Comparison of ENCODE assay signal across 15 cellular contexts in genomic region chr1:113913312-113913668, GRCh38. TPM values are rescaled to one million over a fixed set of nuclear protein-coding genes. Genes with fewer than 3 reads are reported as not detected.
DNase-seq lines count a peak whose midpoint lies in the region; ATAC-seq and TF ChIP-seq lines count a peak whose summit lies in the region.
"Had no signal": no experiment of that assay in that cellular context is flagged by ENCODE, and none has a peak within 500 bp of the region (broad histone marks: within the 10 kb centered on the region; RNA-seq: fewer than 3 reads in every experiment).

No MANE protein-coding gene starts in this region.

- H3K4me1 ChIP-seq in mesenchymal stem cell (ENCODE audit: control insufficient read depth, insufficient read depth, low read depth, low read length) (peaks cover 6% of the 10 kb centered on the region), stomach (peaks cover 0 to 13% (median 5%) of the 10 kb centered on the region in 4 donors)

- peak overlapping the region in 6 of 59 donors; percentile 2 to 41 (median 14) for H3K4me3 ChIP-seq in dorsolateral prefrontal cortex
- no peak overlapping the region for H3K4me3 ChIP-seq in mesenchymal stem cell (ENCODE audit: insufficient read depth in 1 of 2, low read depth in 1 of 2, low read length in 2 of 2)
- no peak overlapping the region for H3K4me3 ChIP-seq in stomach
- H3K4me3 ChIP-seq: PC-9, vagina had no signal

- no peak overlapping the region for H3K23ac ChIP-seq in mesenchymal stem cell (ENCODE audit: low read length in 2 of 2)

- H4K8ac ChIP-seq in mesenchymal stem cell (ENCODE audit: low read length) = no peak overlapping the region

- no peaks in the 10 kb centered on the region for H3K27me3 ChIP-seq in dorsolateral prefrontal cortex
- H3K27me3 ChIP-seq in mesenchymal stem cell (ENCODE audit: control insufficient read depth in 1 of 2, insufficient read depth in 1 of 2, low read length in 2 of 2) = no peaks in the 10 kb centered on the region
- no peaks in the 10 kb centered on the region for H3K27me3 ChIP-seq in stomach
- H3K27me3 ChIP-seq: vagina had no signal

- no peak overlapping the region for H3K9ac ChIP-seq in mesenchymal stem cell (ENCODE audit: low read length)

- CTCF ChIA-PET in RWPE1 (lab: Yijun Ruan, JAX) = interaction anchor here (0.6 to 0.7 kb wide), 3 partner anchors 20 to 938 kb away, joined by 3 to 4 read pairs (median 3); no protein-coding TSS in a partner anchor

- H3K9me3 ChIP-seq in mesenchymal stem cell (ENCODE audit: control insufficient read depth, low read length) (no peaks in the 10 kb centered on the region), stomach (no peaks in the 10 kb centered on the region)
- H3K9me3 ChIP-seq: vagina had no signal

- no peak for TF ChIP-seq EP300 in stomach (IDR thresholded peaks at IDR 0.05)

- no peak overlapping the region for H2AFZ ChIP-seq in mesenchymal stem cell (ENCODE audit: low read depth, low read length)
- H2AFZ ChIP-seq: PC-9 had no signal

- POLR2A ChIA-PET in RWPE1 (lab: Yijun Ruan, JAX; ENCODE audit: low non-redundant PET) = interaction anchor here (0.9 kb wide), 1 partner anchor 16 kb away, joined by 3 read pairs; the partner anchor contains the start of gene HIPK1

- H3K27ac ChIP-seq in RWPE1 = peak overlapping the region; percentile 18; the same call in 1 of the 2 replicates
- H3K27ac ChIP-seq in dorsolateral prefrontal cortex = peak overlapping the region in 54 of 59 donors; percentile 1 to 86 (median 66)
- peak overlapping the region; percentile 35 for H3K27ac ChIP-seq in mesenchymal stem cell (ENCODE audit: low read length, poor library complexity, severe bottlenecking)
- peak overlapping the region in 4 of 5 donors; percentile 31 to 59 (median 41) for H3K27ac ChIP-seq in stomach
- H3K27ac ChIP-seq: PC-9 had no signal

- H2BK5ac ChIP-seq in mesenchymal stem cell (ENCODE audit: low read depth, low read length, poor library complexity, severe bottlenecking) = no peak overlapping the region

- no peak for ATAC-seq in HG03196 (IDR thresholded peaks at IDR 0.05; ENCODE audit: unreplicated experiment)

- H2AK5ac ChIP-seq in mesenchymal stem cell (ENCODE audit: low read length, severe bottlenecking) = peak overlapping the region; percentile 47

- H2BK12ac ChIP-seq in mesenchymal stem cell (ENCODE audit: low read length in 2 of 2) = no peak overlapping the region

- no peak for TF ChIP-seq CTCF in RWPE1 (conservative IDR thresholded peaks at IDR 0.05; ENCODE audit: low read depth)
- TF ChIP-seq CTCF in dorsolateral prefrontal cortex (IDR thresholded peaks at IDR 0.05 in 54 of 56, conservative IDR thresholded peaks at IDR 0.05 in 2 of 56; ENCODE audit: low read depth in 1 of 56, partially characterized antibody in 56 of 56) = no peak
- TF ChIP-seq CTCF in stomach (IDR thresholded peaks at IDR 0.05) = no peak

- H3K36me3 ChIP-seq in mesenchymal stem cell (ENCODE audit: control insufficient read depth in 1 of 2, insufficient read depth in 2 of 2, low read depth in 1 of 2, low read length in 2 of 2) (peaks cover 19 to 36% of the 10 kb centered on the region in 2 experiments), stomach (peaks cover 6 to 40% (median 38%) of the 10 kb centered on the region in 4 donors)

- no peak overlapping the region for H3K4me2 ChIP-seq in mesenchymal stem cell (ENCODE audit: low read length, poor library complexity, severe bottlenecking)
- H3K4me2 ChIP-seq: PC-9 had no signal

- H4K91ac ChIP-seq in mesenchymal stem cell (ENCODE audit: low read length) = no peak overlapping the region

- no peak overlapping the region for H2BK120ac ChIP-seq in mesenchymal stem cell (ENCODE audit: low read depth, low read length)

- H3K14ac ChIP-seq in mesenchymal stem cell (ENCODE audit: low read length in 2 of 2) = no peak overlapping the region

- intact Hi-C loops in dorsolateral prefrontal cortex (cut with DNase I) = no loop called here
- intact Hi-C loops in stomach (cut with DNase I; ENCODE audit: low total_unique reads) = no loop called here

- H3K18ac ChIP-seq in mesenchymal stem cell (ENCODE audit: low read depth in 1 of 2, low read length in 2 of 2) = no peak overlapping the region

- H3K79me1 ChIP-seq in mesenchymal stem cell (replicated peaks; ENCODE audit: low read length, poor library complexity, severe bottlenecking) = peaks cover 13% of the 10 kb centered on the region

- 87% methylated on average over 2 of the region's 3 CpGs for WGBS in mesenchymal stem cell
- 50 to 65% (median 58%) methylated on average over 3 of the region's 3 CpGs for WGBS in stomach, 5 donors

- no peak overlapping the region for H2BK15ac ChIP-seq in mesenchymal stem cell (ENCODE audit: low read depth, poor library complexity, severe bottlenecking)

- no peak overlapping the region for H3K4ac ChIP-seq in mesenchymal stem cell (ENCODE audit: low read depth in 1 of 2, low read length in 2 of 2)

- DNase-seq in RWPE1 (ENCODE audit: low spot score) (no peak), dorsolateral prefrontal cortex (no peak), mesenchymal stem cell (no peak), stomach (no peak), inferior parietal cortex (ENCODE audit: extremely low spot score) (no peak), NCI-H1436 treated with DMSO at 0.1 percent for 48 hours (lab: John Stamatoyannopoulos, UW) (no peak), occipital lobe (lab: John Stamatoyannopoulos, UW) (no peak)
- DNase-seq: activated gamma-delta T cell; effector memory CD4-positive, alpha-beta T cell; KG1; NCI-H1417 treated with DMSO at 0.1 percent for 48 hours had no signal

- TF ChIP-seq POLR2A in stomach (IDR thresholded peaks at IDR 0.05) = no peak

RNA-seq across cellular contexts. Expression of gene DCLRE1B, which starts 8.2 kb away (rescaled TPM):
- total RNA-seq in dorsolateral prefrontal cortex (1 to 10 TPM; 2.4 to 8.8 (median 4.9) TPM), stomach (1 to 10 TPM in 2 of 5 donors, under 1 TPM in 1, not detected in 2; 0.45 to 3.9 (median 3.0) TPM), occipital lobe (6.4 TPM)
- 5.4 TPM for polyA plus RNA-seq in mesenchymal stem cell (2013, experiment 1 of 2)
- polyA plus RNA-seq in mesenchymal stem cell (2013, experiment 2 of 2) = 5.4 TPM
- 1 to 10 TPM; 1.2 to 2.2 (median 1.6) TPM for polyA plus RNA-seq in stomach

RNA-seq across cellular contexts. Expression of gene AP4B1, which starts 8.7 kb away (rescaled TPM):
- total RNA-seq in dorsolateral prefrontal cortex = 10 to 100 TPM; 26.7 to 71.0 (median 42.4) TPM
- polyA plus RNA-seq in mesenchymal stem cell (2013, experiment 1 of 2) = 5.4 TPM
- polyA plus RNA-seq in mesenchymal stem cell (2013, experiment 2 of 2) = 6.2 TPM
- 10 to 100 TPM in 3 of 5 donors, 1 to 10 TPM in 2; 4.0 to 34.0 (median 11.7) TPM for total RNA-seq in stomach
- 10 to 100 TPM in 2 of 3 donors, 1 to 10 TPM in 1; 8.8 to 21.5 (median 11.8) TPM for polyA plus RNA-seq in stomach
- 36.2 TPM for total RNA-seq in occipital lobe

RNA-seq across cellular contexts. Expression of gene HIPK1, which starts 15.8 kb away (rescaled TPM):
- total RNA-seq in dorsolateral prefrontal cortex = 100 to 1,000 TPM in 62 of 120 experiments, 10 to 100 TPM in 58; 78.9 to 158 (median 100) TPM
- polyA plus RNA-seq in mesenchymal stem cell (2013, experiment 1 of 2) = 21.0 TPM
- 20.0 TPM for polyA plus RNA-seq in mesenchymal stem cell (2013, experiment 2 of 2)
- 10 to 100 TPM; 22.0 to 70.3 (median 42.0) TPM for total RNA-seq in stomach
- polyA plus RNA-seq in stomach = 10 to 100 TPM in 2 of 3 donors, 1 to 10 TPM in 1; 8.7 to 22.6 (median 12.8) TPM
- 45.2 TPM for total RNA-seq in occipital lobe

RNA-seq across cellular contexts. Expression of gene BCL2L15, which starts 25.9 kb away (rescaled TPM):
- total RNA-seq in dorsolateral prefrontal cortex (1 to 10 TPM in 109 of 120 experiments, under 1 TPM in 11; 0.25 to 8.2 (median 2.4) TPM), stomach (100 to 1,000 TPM in 1 of 5 donors, 10 to 100 TPM in 4; 33.3 to 425 (median 46.0) TPM), occipital lobe (1.4 TPM)
- 0.03 TPM for polyA plus RNA-seq in mesenchymal stem cell (2013, experiment 1 of 2)
- 0.10 TPM for polyA plus RNA-seq in mesenchymal stem cell (2013, experiment 2 of 2)
- polyA plus RNA-seq in stomach = 10 to 100 TPM; 11.3 to 34.1 (median 22.1) TPM

RNA-seq across cellular contexts. Expression of gene PTPN22, which starts 41.8 kb away (rescaled TPM):
- total RNA-seq in dorsolateral prefrontal cortex (1 to 10 TPM in 37 of 120 experiments, under 1 TPM in 79, not detected in 4; 0.18 to 2.5 (median 0.79) TPM), stomach (1 to 10 TPM in 4 of 5 donors, not detected in 1; 1.7 to 8.5 (median 4.2) TPM), occipital lobe (1.2 TPM)
- polyA plus RNA-seq in mesenchymal stem cell (2013, experiment 1 of 2) = 0.07 TPM
- polyA plus RNA-seq in mesenchymal stem cell (2013, experiment 2 of 2) = 0.10 TPM
- 1 to 10 TPM in 2 of 3 donors, under 1 TPM in 1; 0.93 to 2.1 (median 1.6) TPM for polyA plus RNA-seq in stomach
- total RNA-seq: NCI-H460 had no signal
